ENCODE assay signal across 8 cellular contexts in the genomic region with DNA sequence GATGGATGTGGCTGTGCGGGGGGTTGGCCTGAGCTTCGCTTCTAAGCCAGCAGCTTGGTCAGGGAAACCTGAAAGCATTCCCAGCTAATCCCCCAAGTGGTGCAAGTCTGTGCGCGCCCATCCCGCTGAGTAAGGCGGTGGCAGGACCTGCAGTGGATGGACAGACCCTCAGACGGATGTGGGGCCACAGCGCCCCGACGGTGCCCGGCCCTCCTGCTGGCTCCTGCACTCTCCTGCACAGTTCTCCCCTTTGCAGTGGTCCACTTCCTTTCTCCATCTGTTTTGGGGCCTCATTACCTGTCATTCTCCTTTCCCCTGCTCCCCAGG. TPM values are rescaled to one million over a fixed set of nuclear protein-coding genes. Genes with fewer than 3 reads are reported as not detected.
A peak's percentile ranks its signal among the peaks of the same experiment; 100 is the strongest.
DNase-seq lines count a peak whose midpoint lies in the region; ATAC-seq, FAIRE-seq and TF ChIP-seq lines count a peak whose summit lies in the region.

No MANE protein-coding gene starts in this region.

- no peak overlapping the region for H3K14ac ChIP-seq in mesenchymal stem cell (ENCODE audit: low read length in 2 of 2)

- peak overlapping the region; percentile 89 for H3K4me3 ChIP-seq in ACC112 (ENCODE audit: low read depth, low read length)
- H3K4me3 ChIP-seq in HEK293 (ENCODE audit: low read depth, low read length), result no peak overlapping the region
- peak overlapping the region; percentile 74 for H3K4me3 ChIP-seq in astrocyte of the cerebellum (ENCODE audit: low read depth, low read length)
- H3K4me3 ChIP-seq in mesenchymal stem cell (ENCODE audit: insufficient read depth in 1 of 2, low read depth in 1 of 2, low read length in 2 of 2), result peak overlapping the region in 1 of 2 experiments; percentile 82
- H3K4me3 ChIP-seq in small intestine (ENCODE audit: low read depth in 1 of 2, low read length in 2 of 2), result no peak overlapping the region

- POLR2A ChIA-PET in HEK293 (lab: Yijun Ruan, JAX), result interaction anchor here (0.5 to 2.5 kb wide), 6 partner anchors 16 to 64 kb away, joined by 3 to 13 read pairs (median 6); partner anchors contain the start of genes ATXN2L and TUFM

- TF ChIP-seq CTCF in HEK293 (tag by site-specific recombination; IDR thresholded peaks at IDR 0.05) (no peak), astrocyte of the cerebellum (IDR thresholded peaks at IDR 0.05; ENCODE audit: low read depth, low read length, missing control alignments) (no peak)

- H3K27ac ChIP-seq in ACC112 (ENCODE audit: low read depth, low read length), result no peak overlapping the region; the same call in 1 of the 2 replicates
- H3K27ac ChIP-seq in HEK293 (ENCODE audit: extremely low read depth, low read depth, low read length), result peak overlapping the region; percentile 60; the same call in 1 of the 2 replicates
- H3K27ac ChIP-seq in mesenchymal stem cell (ENCODE audit: low read length, poor library complexity, severe bottlenecking), result no peak overlapping the region
- H3K27ac ChIP-seq in small intestine (ENCODE audit: low read depth in 1 of 2, low read length in 1 of 2), result no peak overlapping the region

- WGBS in mesenchymal stem cell, result 41% methylated on average over 11 of the region's 11 CpGs
- WGBS in small intestine, 3 donors, result 24 to 38% (median 37%) methylated on average over 11 of the region's 11 CpGs

- peaks cover 2% of the 10 kb centered on the region for H3K79me2 ChIP-seq in ACC112 (ENCODE audit: control insufficient read depth, insufficient read depth, low read length, unreplicated experiment)

- no peak overlapping the region for H2AK5ac ChIP-seq in mesenchymal stem cell (ENCODE audit: low read length, severe bottlenecking)

- peak overlapping the region; percentile 76 for H2AFZ ChIP-seq in ACC112 (ENCODE audit: low read length, unreplicated experiment)
- H2AFZ ChIP-seq in mesenchymal stem cell (ENCODE audit: low read depth, low read length), result no peak overlapping the region

- H2BK12ac ChIP-seq in mesenchymal stem cell (ENCODE audit: low read length in 2 of 2), result peak overlapping the region in 1 of 2 experiments; percentile 2

- in situ Hi-C loops in astrocyte of the cerebellum (cut with HindIII; ENCODE audit: low sequenced_read_pairs), result no loop called here

- CTCF ChIA-PET in HEK293 (lab: Yijun Ruan, JAX), result interaction anchor here (0.6 to 2.1 kb wide), 4 partner anchors 64 to 1151 kb away, joined by 3 to 10 read pairs (median 4); no protein-coding TSS in a partner anchor

- DNase-seq in astrocyte of the cerebellum (ENCODE audit: low read depth), result no peak
- DNase-seq in mesenchymal stem cell, result no peak
- DNase-seq in stimulated activated CD4-positive, alpha-beta T cell treated with anti-CD3 and anti-CD28 coated beads, Interleukin-4, amount 100 ng/mL, for 4 hours, result no peak
- no peak for DNase-seq in NCI-H1417 treated with DMSO at 0.1 percent for 48 hours (lab: John Stamatoyannopoulos, UW)
- no peak for DNase-seq in small intestine

- peak overlapping the region; percentile 90 for H3K4me2 ChIP-seq in mesenchymal stem cell (ENCODE audit: low read length, poor library complexity, severe bottlenecking)

- no peaks in the 10 kb centered on the region for H3K27me3 ChIP-seq in ACC112 (ENCODE audit: insufficient read depth, low read length)
- H3K27me3 ChIP-seq in mesenchymal stem cell (ENCODE audit: control insufficient read depth in 1 of 2, insufficient read depth in 1 of 2, low read length in 2 of 2), result peaks cover 4 to 34% of the 10 kb centered on the region in 2 experiments
- H3K27me3 ChIP-seq in small intestine (ENCODE audit: control insufficient read depth in 2 of 2, insufficient read depth in 2 of 2, low read length in 2 of 2), result no peaks in the 10 kb centered on the region

- H3K18ac ChIP-seq in mesenchymal stem cell (ENCODE audit: low read depth in 1 of 2, low read length in 2 of 2), result peak overlapping the region in 1 of 2 experiments; percentile 23

- no peak overlapping the region for H2BK120ac ChIP-seq in mesenchymal stem cell (ENCODE audit: low read depth, low read length)

- no peak overlapping the region for H2BK15ac ChIP-seq in mesenchymal stem cell (ENCODE audit: low read depth, poor library complexity, severe bottlenecking)

- H4K8ac ChIP-seq in mesenchymal stem cell (ENCODE audit: low read length), result no peak overlapping the region

- peak overlapping the region; percentile 43 for H3K9ac ChIP-seq in mesenchymal stem cell (ENCODE audit: low read length)

- H2BK5ac ChIP-seq in mesenchymal stem cell (ENCODE audit: low read depth, low read length, poor library complexity, severe bottlenecking), result no peak overlapping the region

- no peak for FAIRE-seq in small intestine (lab: Jason Lieb, UNC)

- H3K9me3 ChIP-seq in HEK293 (ENCODE audit: control insufficient read depth, insufficient read depth, low read depth, low read length) (no peaks in the 10 kb centered on the region), mesenchymal stem cell (ENCODE audit: control insufficient read depth, low read length) (no peaks in the 10 kb centered on the region), small intestine (ENCODE audit: control insufficient read depth, low read depth) (no peaks in the 10 kb centered on the region)

- no peak overlapping the region for H3K23ac ChIP-seq in mesenchymal stem cell (ENCODE audit: low read length in 2 of 2)

- no peak for ATAC-seq in GM19324 (IDR thresholded peaks at IDR 0.05; ENCODE audit: low FRiP score, unreplicated experiment)

- H3K36me3 ChIP-seq in ACC112 (ENCODE audit: insufficient read depth, low read length), result no peaks in the 10 kb centered on the region
- peaks cover 0 to 5% of the 10 kb centered on the region in 2 experiments; a peak in 2 of 3 replicates for H3K36me3 ChIP-seq in HEK293 (ENCODE audit: control insufficient read depth in 2 of 2, insufficient read depth in 1 of 2, low read length in 2 of 2)
- H3K36me3 ChIP-seq in mesenchymal stem cell (ENCODE audit: control insufficient read depth in 1 of 2, insufficient read depth in 2 of 2, low read depth in 1 of 2, low read length in 2 of 2), result peaks cover 0 to 22% of the 10 kb centered on the region in 2 experiments
- no peaks in the 10 kb centered on the region for H3K36me3 ChIP-seq in small intestine (ENCODE audit: control insufficient read depth in 2 of 2, insufficient read depth in 2 of 2, low read length in 2 of 2)

- H4K91ac ChIP-seq in mesenchymal stem cell (ENCODE audit: low read length), result no peak overlapping the region

- H3K79me1 ChIP-seq in mesenchymal stem cell (replicated peaks; ENCODE audit: low read length, poor library complexity, severe bottlenecking), result peaks cover 18% of the 10 kb centered on the region

- no peak overlapping the region for H3K4ac ChIP-seq in mesenchymal stem cell (ENCODE audit: low read depth in 1 of 2, low read length in 2 of 2)

- H3K4me1 ChIP-seq in ACC112 (ENCODE audit: control insufficient read depth, insufficient read depth, low read length, unreplicated experiment) (no peaks in the 10 kb centered on the region), HEK293 (ENCODE audit: control insufficient read depth, insufficient read depth, low read length) (peaks cover 11% of the 10 kb centered on the region), mesenchymal stem cell (ENCODE audit: control insufficient read depth, insufficient read depth, low read depth, low read length) (peaks cover 24% of the 10 kb centered on the region), small intestine (ENCODE audit: control insufficient read depth in 2 of 2, insufficient read depth in 1 of 2, low read depth in 1 of 2, low read length in 1 of 2) (peaks cover 5 to 8% of the 10 kb centered on the region in 2 donors)

TF ChIP-seq in HEK293, 187 proteins besides CTCF, POLR2A, EP300 and RAD21 (continues in another document):
- no peak for TF ChIP-seq GFI1B (tag by site-specific recombination; IDR thresholded peaks at IDR 0.05)
- no peak for TF ChIP-seq BCL6B (tag by site-specific recombination; IDR thresholded peaks at IDR 0.05)
- TF ChIP-seq, protein P1, sequence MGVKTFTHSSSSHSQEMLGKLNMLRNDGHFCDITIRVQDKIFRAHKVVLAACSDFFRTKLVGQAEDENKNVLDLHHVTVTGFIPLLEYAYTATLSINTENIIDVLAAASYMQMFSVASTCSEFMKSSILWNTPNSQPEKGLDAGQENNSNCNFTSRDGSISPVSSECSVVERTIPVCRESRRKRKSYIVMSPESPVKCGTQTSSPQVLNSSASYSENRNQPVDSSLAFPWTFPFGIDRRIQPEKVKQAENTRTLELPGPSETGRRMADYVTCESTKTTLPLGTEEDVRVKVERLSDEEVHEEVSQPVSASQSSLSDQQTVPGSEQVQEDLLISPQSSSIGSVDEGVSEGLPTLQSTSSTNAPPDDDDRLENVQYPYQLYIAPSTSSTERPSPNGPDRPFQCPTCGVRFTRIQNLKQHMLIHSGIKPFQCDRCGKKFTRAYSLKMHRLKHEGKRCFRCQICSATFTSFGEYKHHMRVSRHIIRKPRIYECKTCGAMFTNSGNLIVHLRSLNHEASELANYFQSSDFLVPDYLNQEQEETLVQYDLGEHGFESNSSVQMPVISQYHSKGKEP (tag by site-specific recombination; IDR thresholded peaks at IDR 0.05), result 0 out of 2 replicates have a peak, but pooled peaks have one; percentile 2
- TF ChIP-seq FEZF1 (tag by site-specific recombination; IDR thresholded peaks at IDR 0.05), result no peak
- TF ChIP-seq OVOL3 (tag by site-specific recombination; IDR thresholded peaks at IDR 0.05), result no peak
- peak; percentile 16; the same call in 1 of the 2 replicates for TF ChIP-seq ZNF600 (tag by site-specific recombination; IDR thresholded peaks at IDR 0.05)

RNA-seq across cellular contexts. Expression of gene ATP2A1, which starts 2.3 kb away (rescaled TPM):
- polyA plus RNA-seq in mesenchymal stem cell (2013, experiment 1 of 2), result 0.54 TPM
- 0.42 TPM for polyA plus RNA-seq in mesenchymal stem cell (2013, experiment 2 of 2)
- 1 to 10 TPM in 2 of 3 donors, under 1 TPM in 1; 0.90 to 3.8 (median 2.2) TPM for polyA plus RNA-seq in small intestine

RNA-seq across cellular contexts. Expression of gene SH2B1, which starts 16.9 kb away (rescaled TPM):
- 29.1 TPM for polyA plus RNA-seq in mesenchymal stem cell (2013, experiment 1 of 2)
- polyA plus RNA-seq in mesenchymal stem cell (2013, experiment 2 of 2), result 28.9 TPM
- 10 to 100 TPM; 26.2 to 50.1 (median 34.9) TPM for polyA plus RNA-seq in small intestine

RNA-seq across cellular contexts. Expression of gene TUFM, which starts 34.4 kb away (rescaled TPM):
- 102 TPM for polyA plus RNA-seq in mesenchymal stem cell (2013, experiment 1 of 2)
- 104 TPM for polyA plus RNA-seq in mesenchymal stem cell (2013, experiment 2 of 2)
- polyA plus RNA-seq in small intestine, result 100 to 1,000 TPM; 196 to 293 (median 229) TPM

RNA-seq across cellular contexts. Expression of gene RABEP2, which starts 44.5 kb away (rescaled TPM):
- polyA plus RNA-seq in mesenchymal stem cell (2013, experiment 1 of 2), result 10.8 TPM
- 10.2 TPM for polyA plus RNA-seq in mesenchymal stem cell (2013, experiment 2 of 2)
- polyA plus RNA-seq in small intestine, result 10 to 100 TPM; 26.5 to 55.7 (median 30.0) TPM

RNA-seq across cellular contexts. Expression of gene CD19, which starts 51.2 kb away (rescaled TPM):
- polyA plus RNA-seq in mesenchymal stem cell (2013, experiment 1 of 2), result not detected
- not detected for polyA plus RNA-seq in mesenchymal stem cell (2013, experiment 2 of 2)
- polyA plus RNA-seq in small intestine, result 1 to 10 TPM in 1 of 3 donors, under 1 TPM in 1, not detected in 1; 0.81 to 2.4 TPM

Comparison
In these comparisons a context has a peak if more than half of its experiments do, and no peak if none do; other contexts are left out.
1. H3K4me3 ChIP-seq: peak in ACC112 (single experiment) and astrocyte of the cerebellum (single experiment); none in HEK293 (single experiment) and small intestine (0 of 2).